ENCODE assay signal across 9 cellular contexts in genomic region chr17:80453126-80453979, GRCh38. TPM values are rescaled to one million over a fixed set of nuclear protein-coding genes. Genes with fewer than 3 reads are reported as not detected.
A peak's percentile ranks its signal among the peaks of the same experiment; 100 is the strongest.
DNase-seq lines count a peak whose midpoint lies in the region; ATAC-seq lines count a peak whose summit lies in the region.
"Had no signal": no experiment of that assay in that cellular context is flagged by ENCODE, and none has a peak within 500 bp of the region (broad histone marks: within the 10 kb centered on the region; RNA-seq: fewer than 3 reads in every experiment).

No MANE protein-coding gene starts in this region.

- H3K9ac ChIP-seq in subcutaneous abdominal adipose tissue (ENCODE audit: low read length in 5 of 5): peak overlapping the region in 3 of 5 donors; percentile 5 to 95 (median 94)

- ATAC-seq in activated T-cell treated with anti-CD3 and anti-CD28 coated beads, Interleukin-2, amount 50 U/mL, for 72 hours (replicated peaks in 1 of 2): no peak

- H3K4me1 ChIP-seq in subcutaneous abdominal adipose tissue (ENCODE audit: control insufficient read depth in 5 of 5, insufficient read depth in 5 of 5, low read length in 5 of 5): peaks cover 3 to 52% (median 35%) of the 10 kb centered on the region in 5 donors

- CTCF ChIA-PET in activated CD4-positive, alpha-beta memory T cell treated with anti-CD3 and anti-CD28 coated beads for 36 hours (lab: Charles Lee): interaction anchor here (1.9 kb wide), 1 partner anchor 446 kb away, joined by 7 read pairs; no protein-coding TSS in a partner anchor

- POLR2A ChIA-PET in activated CD4-positive, alpha-beta memory T cell treated with anti-CD3 and anti-CD28 coated beads for 36 hours (lab: Charles Lee): interaction anchor here (0.6 to 2.0 kb wide), 7 partner anchors 11 to 771 kb away, joined by 3 to 19 read pairs (median 3); no protein-coding TSS in a partner anchor

- peak overlapping the region; percentile 94 to 96 for H3K4me3 Mint-ChIP-seq in activated T-cell treated with anti-CD3 and anti-CD28 coated beads, Interleukin-2, amount 50 U/mL, for 72 hours
- H3K4me3 Mint-ChIP-seq in activated CD4-positive, alpha-beta memory T cell treated with anti-CD3 and anti-CD28 coated beads for 36 hours: peak overlapping the region; percentile 96

- intact Hi-C loops in activated CD4-positive, alpha-beta memory T cell treated with anti-CD3 and anti-CD28 coated beads for 36 hours (cut with micrococcal nuclease): loop anchor here (10.0 kb wide), 1 partner anchor 441 kb away; no protein-coding TSS in a partner anchor
- intact Hi-C loops in head of caudate nucleus (cut with DNase I): loop anchor here (10.0 kb wide), 2 partner anchors 91 to 321 kb away; partner anchors contain the start of gene RPTOR

- H3K9me3 ChIP-seq in iPS-18c (ENCODE audit: control insufficient read depth, insufficient read depth, low read length) (no peaks in the 10 kb centered on the region), subcutaneous abdominal adipose tissue (ENCODE audit: control insufficient read depth in 5 of 5, low read length in 5 of 5) (no peaks in the 10 kb centered on the region)

- H3K4me3 ChIP-seq in iPS-18c (ENCODE audit: insufficient read depth, low read depth, low read length) (peak overlapping the region; percentile 89; the same call in 1 of the 2 replicates), subcutaneous abdominal adipose tissue (ENCODE audit: low read depth in 1 of 5, low read length in 5 of 5) (peak overlapping the region; percentile 15 to 80 (median 74))

- peaks cover 17% of the 10 kb centered on the region for H3K27me3 Mint-ChIP-seq in activated T-cell treated with anti-CD3 and anti-CD28 coated beads, Interleukin-2, amount 50 U/mL, for 72 hours (ENCODE audit: low read depth)
- peaks cover 5% of the 10 kb centered on the region for H3K27me3 Mint-ChIP-seq in activated CD4-positive, alpha-beta memory T cell treated with anti-CD3 and anti-CD28 coated beads for 36 hours

- peaks cover 1 to 3% of the 10 kb centered on the region in 2 donors for H3K36me3 Mint-ChIP-seq in activated T-cell treated with anti-CD3 and anti-CD28 coated beads, Interleukin-2, amount 50 U/mL, for 72 hours (ENCODE audit: insufficient read depth in 2 of 2)
- peaks cover 3% of the 10 kb centered on the region for H3K36me3 Mint-ChIP-seq in activated CD4-positive, alpha-beta memory T cell treated with anti-CD3 and anti-CD28 coated beads for 36 hours

- H3K9me3 Mint-ChIP-seq in activated T-cell treated with anti-CD3 and anti-CD28 coated beads, Interleukin-2, amount 50 U/mL, for 72 hours: no peaks in the 10 kb centered on the region
- H3K9me3 Mint-ChIP-seq in activated CD4-positive, alpha-beta memory T cell treated with anti-CD3 and anti-CD28 coated beads for 36 hours: no peaks in the 10 kb centered on the region

- no peak for DNase-seq in activated T-cell treated with anti-CD3 and anti-CD28 coated beads, Interleukin-2, amount 50 U/mL, for 72 hours
- DNase-seq in activated T-cell treated with anti-CD3 and anti-CD28 coated beads, Interleukin-2, amount 50 U/mL, for 48 hours: no peak
- DNase-seq in activated CD4-positive, alpha-beta memory T cell treated with anti-CD3 and anti-CD28 coated beads for 36 hours: no peak
- DNase-seq in GDM1 (lab: John Stamatoyannopoulos, UW) (no peak), head of caudate nucleus (no peak), COR-L47 (lab: John Stamatoyannopoulos, UW) (no peak)
- DNase-seq: stimulated activated CD4-positive, alpha-beta T cell treated with anti-CD3 and anti-CD28 coated beads, Interleukin-2, amount 100 ng/mL, for 48 hours had no signal

- H3K27ac ChIP-seq in subcutaneous abdominal adipose tissue (ENCODE audit: low read depth, low read length): peak overlapping the region; percentile 88

- H3K27ac Mint-ChIP-seq in activated T-cell treated with anti-CD3 and anti-CD28 coated beads, Interleukin-2, amount 50 U/mL, for 72 hours: peak overlapping the region; percentile 96
- H3K27ac Mint-ChIP-seq in activated CD4-positive, alpha-beta memory T cell treated with anti-CD3 and anti-CD28 coated beads for 36 hours: peak overlapping the region; percentile 98

- no peaks in the 10 kb centered on the region for H3K36me3 ChIP-seq in subcutaneous abdominal adipose tissue (ENCODE audit: control insufficient read depth in 5 of 5, insufficient read depth in 5 of 5, low read length in 5 of 5)

- peaks cover 39% of the 10 kb centered on the region for H3K4me1 Mint-ChIP-seq in activated T-cell treated with anti-CD3 and anti-CD28 coated beads, Interleukin-2, amount 50 U/mL, for 72 hours (ENCODE audit: low read depth)
- H3K4me1 Mint-ChIP-seq in activated CD4-positive, alpha-beta memory T cell treated with anti-CD3 and anti-CD28 coated beads for 36 hours (ENCODE audit: low read depth): peaks cover 16% of the 10 kb centered on the region

- no peaks in the 10 kb centered on the region for H3K27me3 ChIP-seq in subcutaneous abdominal adipose tissue (ENCODE audit: control insufficient read depth in 5 of 5, insufficient read depth in 4 of 5, low read length in 5 of 5)

RNA-seq across cellular contexts. Expression of gene NPTX1, which starts 23.1 kb away (rescaled TPM):
- 1 to 10 TPM in 1 of 2 donors, under 1 TPM in 1; 0.83 to 6.1 TPM for total RNA-seq in activated T-cell treated with anti-CD3 and anti-CD28 coated beads, Interleukin-2, amount 50 U/mL, for 72 hours
- total RNA-seq in activated CD4-positive, alpha-beta memory T cell treated with anti-CD3 and anti-CD28 coated beads for 36 hours: 1 to 10 TPM; 1.2 to 1.4 TPM

RNA-seq across cellular contexts. Expression of gene ENDOV, which starts 38.4 kb away (rescaled TPM):
- total RNA-seq in activated T-cell treated with anti-CD3 and anti-CD28 coated beads, Interleukin-2, amount 50 U/mL, for 72 hours: 10 to 100 TPM; 25.3 to 29.0 TPM
- total RNA-seq in activated CD4-positive, alpha-beta memory T cell treated with anti-CD3 and anti-CD28 coated beads for 36 hours: 10 to 100 TPM; 16.1 to 16.3 TPM
